In the genomic region with DNA sequence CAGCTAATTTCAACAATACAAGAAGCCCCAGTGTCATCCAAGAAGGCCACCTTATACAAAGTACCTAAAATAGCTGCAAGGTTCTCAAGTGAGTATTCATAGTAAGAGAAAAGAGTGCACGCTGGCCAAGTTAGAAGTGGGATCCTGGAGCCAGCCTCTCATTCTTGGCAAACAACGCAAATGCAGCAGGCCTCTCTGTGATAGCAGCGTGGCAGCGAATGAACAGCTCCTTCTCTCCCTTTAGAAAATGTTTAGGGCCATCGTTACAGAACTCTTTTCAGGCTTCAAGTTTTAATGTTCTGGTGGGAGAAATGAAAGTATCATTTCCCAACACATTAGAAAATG, we compare ENCODE assay signal across 17 cellular contexts.
A peak's percentile ranks its signal among the peaks of the same experiment; 100 is the strongest.
DNase-seq lines count a peak whose midpoint lies in the region; ATAC-seq and TF ChIP-seq lines count a peak whose summit lies in the region.
"Had no signal": no experiment of that assay in that cellular context is flagged by ENCODE, and none has a peak within 500 bp of the region (broad histone marks: within the 10 kb centered on the region; RNA-seq: fewer than 3 reads in every experiment).

No MANE protein-coding gene starts in this region.

- H3K79me2 ChIP-seq in GM23248 (ENCODE audit: insufficient read depth) = no peaks in the 10 kb centered on the region

- DNase-seq in GM23248 = peak; percentile 6
- DNase-seq in SJCRH30 = no peak
- DNase-seq in cardiac muscle cell (ENCODE audit: low read depth in 1 of 2, low spot score in 1 of 2) = peak; percentile 45 to 48
- peak in 1 of 2 donors; percentile 45 for DNase-seq in psoas muscle
- no peak for DNase-seq in COLO829 (ENCODE audit: low spot score)
- DNase-seq in superior temporal gyrus (ENCODE audit: extremely low spot score) = no peak
- no peak for DNase-seq in NCI-H2227 treated with DMSO at 0.1 percent for 48 hours (lab: John Stamatoyannopoulos, UW)
- DNase-seq: activated CD8-positive, alpha-beta memory T cell treated with anti-CD3 and anti-CD28 coated beads, Interleukin-2, amount 50 U/mL, for 4 hours; BE2C; esophagus squamous epithelium; GF-D8; KBM-7; naive thymus-derived CD8-positive, alpha-beta T cell; NCI-H345; stomach had no signal

- peaks cover 34% of the 10 kb centered on the region for H3F3A ChIP-seq in GM23248 (ENCODE audit: insufficient read depth)

- H3K36me3 ChIP-seq in GM23248 (ENCODE audit: low read depth) = no peaks in the 10 kb centered on the region
- H3K36me3 ChIP-seq in SJCRH30 = no peaks in the 10 kb centered on the region
- H3K36me3 ChIP-seq in cardiac muscle cell = no peaks in the 10 kb centered on the region
- no peaks in the 10 kb centered on the region for H3K36me3 ChIP-seq in psoas muscle (ENCODE audit: insufficient read depth in 1 of 2, low read depth in 1 of 2)
- H3K36me3 ChIP-seq: ascending aorta, BE2C, esophagus squamous epithelium, stomach had no signal

- H3K27ac ChIP-seq in GM23248 = peak overlapping the region; percentile 92
- H3K27ac ChIP-seq in SJCRH30 = peak overlapping the region; percentile 80
- peak overlapping the region; percentile 61 for H3K27ac ChIP-seq in cardiac muscle cell
- peak overlapping the region; percentile 89 for H3K27ac ChIP-seq in psoas muscle
- H3K27ac ChIP-seq: ascending aorta, esophagus squamous epithelium, SK-N-MC, stomach had no signal

- H3K4me3 ChIP-seq in GM23248 (no peak overlapping the region), SJCRH30 (no peak overlapping the region), cardiac muscle cell (no peak overlapping the region), psoas muscle (peak overlapping the region; percentile 48)
- H3K4me3 ChIP-seq: ascending aorta, esophagus squamous epithelium, SK-N-MC, stomach had no signal

- intact Hi-C loops in psoas muscle (cut with DNase I) = loop anchor here in 1 of 2 donors (5.0 kb wide), 1 partner anchor 259 kb away; no protein-coding TSS in a partner anchor

- WGBS in GM23248 (ENCODE audit: low coverage in 1 of 2, low lambda C conversion rate in 2 of 2, missing lambda C conversion rate in 2 of 2), 2 experiments = 73 to 79% methylated on average over 5 of the region's 5 CpGs
- WGBS in psoas muscle, 3 donors = 22 to 39% (median 29%) methylated on average over 5 of the region's 5 CpGs

- H3K27me3 ChIP-seq in GM23248 (replicated peaks; ENCODE audit: insufficient read depth) (no peaks in the 10 kb centered on the region), SJCRH30 (no peaks in the 10 kb centered on the region), cardiac muscle cell (no peaks in the 10 kb centered on the region), psoas muscle (ENCODE audit: insufficient read depth in 3 of 3, low read length in 2 of 3) (no peaks in the 10 kb centered on the region)
- H3K27me3 ChIP-seq: ascending aorta, BE2C, esophagus squamous epithelium, stomach had no signal

- ATAC-seq in psoas muscle = peak; percentile 62 to 85 (median 80)
- ATAC-seq: naive thymus-derived CD8-positive, alpha-beta T cell had no signal

- H3K9me2 ChIP-seq in GM23248 (ENCODE audit: insufficient read depth) = no peaks in the 10 kb centered on the region

- H3K9me3 ChIP-seq in GM23248 (ENCODE audit: low read depth) (no peaks in the 10 kb centered on the region), SJCRH30 (replicated peaks) (0 out of 2 replicates have a peak, but pooled peaks cover 3% of the 10 kb centered on the region), cardiac muscle cell (ENCODE audit: low read depth) (no peaks in the 10 kb centered on the region), psoas muscle (peaks cover 5% of the 10 kb centered on the region)
- H3K9me3 ChIP-seq: ascending aorta, BE2C, esophagus squamous epithelium, stomach had no signal

- peak overlapping the region; percentile 45 for H3K9ac ChIP-seq in GM23248

- peak overlapping the region; percentile 28 for H2AFZ ChIP-seq in GM23248

- no peaks in the 10 kb centered on the region for H4K20me1 ChIP-seq in GM23248 (ENCODE audit: insufficient read depth)

- H3K4me1 ChIP-seq in GM23248 (ENCODE audit: insufficient read depth) (peaks cover 31% of the 10 kb centered on the region), SJCRH30 (peaks cover 31% of the 10 kb centered on the region), cardiac muscle cell (ENCODE audit: low read depth) (peaks cover 5% of the 10 kb centered on the region), psoas muscle (peaks cover 16% of the 10 kb centered on the region)
- H3K4me1 ChIP-seq: BE2C had no signal

- TF ChIP-seq CTCF in cardiac muscle cell (IDR thresholded peaks at IDR 0.05; ENCODE audit: low read depth, low read length) (no peak), psoas muscle (IDR thresholded peaks at IDR 0.05) (no peak)

- peak overlapping the region; percentile 38 for H3K4me2 ChIP-seq in GM23248 (ENCODE audit: unreplicated experiment)

- in situ Hi-C loops in GM23248 (cut with MboI) = no loop called here

Comparison
In these comparisons a context has a peak if more than half of its experiments do, and no peak if none do; other contexts are left out.
1. DNase-seq: peak in GM23248 (single experiment) and cardiac muscle cell (2 of 2); none in SJCRH30 (0 of 2), COLO829 (single experiment), superior temporal gyrus (single experiment) and NCI-H2227 treated with DMSO at 0.1 percent for 48 hours (single experiment).
2. Peak in every context shown above with its lines, with median percentiles within 50 percentile points of each other: H3K27ac ChIP-seq.